In the genomic region with DNA sequence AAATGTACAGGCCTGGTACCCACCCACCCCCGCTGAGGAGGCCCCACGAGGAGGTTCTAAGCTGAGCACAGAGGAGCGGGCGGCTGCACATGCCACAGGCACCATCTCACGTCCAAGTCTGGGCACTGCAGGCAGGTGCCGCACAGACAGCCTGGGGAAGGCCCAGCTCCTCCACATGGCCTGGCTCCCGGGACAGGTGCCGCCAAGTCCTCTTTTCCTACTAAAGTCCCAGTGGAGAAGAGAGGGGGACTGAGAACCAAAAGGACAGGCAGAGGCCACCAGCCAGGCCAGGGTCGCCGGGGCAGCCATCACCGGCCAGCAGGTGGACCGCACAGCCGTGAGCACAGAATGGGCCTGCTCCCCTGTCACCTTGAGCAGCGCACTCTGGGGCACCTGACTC, we compare ENCODE assay signal across 30 cellular contexts.
A peak's percentile ranks its signal among the peaks of the same experiment; 100 is the strongest.
DNase-seq lines count a peak whose midpoint lies in the region; ATAC-seq and TF ChIP-seq lines count a peak whose summit lies in the region.
"Had no signal": no experiment of that assay in that cellular context is flagged by ENCODE, and none has a peak within 500 bp of the region (broad histone marks: within the 10 kb centered on the region; RNA-seq: fewer than 3 reads in every experiment).

No MANE protein-coding gene starts in this region.

- H3K36me3 Mint-ChIP-seq in brain = peaks cover 19% of the 10 kb centered on the region

- intact Hi-C loops in right cardiac atrium (cut with DNase I) = no loop called here
- intact Hi-C loops in left ventricle myocardium superior (cut with micrococcal nuclease) = no loop called here

- H3K27me3 ChIP-seq in right cardiac atrium (ENCODE audit: control insufficient read depth, insufficient read depth) = no peaks in the 10 kb centered on the region
- H3K27me3 ChIP-seq: cardiac muscle cell, ovary, right atrium auricular region, thyroid gland, vagina had no signal

- no peaks in the 10 kb centered on the region for H3K9me3 ChIP-seq in right cardiac atrium (ENCODE audit: control insufficient read depth, low read length)
- H3K9me3 ChIP-seq: A549, lower lobe of right lung, mucosa of descending colon, ovary, right atrium auricular region, thyroid gland, vagina had no signal

- TF ChIP-seq CTCF in brain (conservative IDR thresholded peaks at IDR 0.05) = no peak

- no peaks in the 10 kb centered on the region for H3K9me3 Mint-ChIP-seq in brain
- H3K9me3 Mint-ChIP-seq: activated CD4-positive, alpha-beta memory T cell treated with anti-CD3 and anti-CD28 coated beads, Interleukin-2, amount 10 ng/mL, durations not matched to agents 7 days and 5 days; nephron; stimulated activated naive CD8-positive, alpha-beta T cell treated with anti-CD3 and anti-CD28 coated beads, Interleukin-15, amount 100 ng/mL, for 72 hours had no signal

- H3K4me1 Mint-ChIP-seq in brain = peaks cover 68% of the 10 kb centered on the region

- no peaks in the 10 kb centered on the region for H3K27me3 Mint-ChIP-seq in brain
- H3K27me3 Mint-ChIP-seq: activated CD4-positive, alpha-beta memory T cell treated with anti-CD3 and anti-CD28 coated beads, Interleukin-2, amount 10 ng/mL, durations not matched to agents 7 days and 5 days; stimulated activated naive CD8-positive, alpha-beta T cell treated with anti-CD3 and anti-CD28 coated beads, Interleukin-15, amount 100 ng/mL, for 72 hours had no signal

- H3K4me1 ChIP-seq in right cardiac atrium (ENCODE audit: control insufficient read depth, insufficient read depth, low read length) = no peaks in the 10 kb centered on the region
- H3K4me1 ChIP-seq: A549, lower lobe of right lung, right atrium auricular region, thyroid gland, vagina had no signal

- H3K27ac Mint-ChIP-seq in brain = peak overlapping the region in 4 of 5 experiments; percentile 70 to 96 (median 92)
- H3K27ac Mint-ChIP-seq: activated CD4-positive, alpha-beta memory T cell treated with anti-CD3 and anti-CD28 coated beads, Interleukin-2, amount 10 ng/mL, durations not matched to agents 7 days and 5 days; nephron had no signal

- ATAC-seq in right cardiac atrium (no peak), left ventricle myocardium superior (no peak), HG03108 (IDR thresholded peaks at IDR 0.05; ENCODE audit: unreplicated experiment) (no peak), HG03432 (IDR thresholded peaks at IDR 0.05; ENCODE audit: unreplicated experiment) (no peak)
- ATAC-seq: esophagus mucosa; HCT116; lower lobe of right lung; mucosa of descending colon; stimulated activated naive CD8-positive, alpha-beta T cell treated with anti-CD3 and anti-CD28 coated beads, Interleukin-15, amount 100 ng/mL, for 72 hours had no signal

- no peak overlapping the region for H3K4me3 ChIP-seq in right cardiac atrium (ENCODE audit: low read length)
- H3K4me3 ChIP-seq: A549, cardiac muscle cell, lower lobe of right lung, mucosa of descending colon, ovary, right atrium auricular region, smooth muscle cell, thyroid gland, vagina had no signal

- DNase-seq in right cardiac atrium (peak in 2 of 3 donors; percentile 28 to 37), left ventricle myocardium superior (no peak), medulla oblongata (ENCODE audit: extremely low spot score) (peak; percentile 62), NCI-H510A treated with DMSO at 0.1 percent for 48 hours (lab: John Stamatoyannopoulos, UW) (no peak), DMS53 (lab: John Stamatoyannopoulos, UW) (no peak)
- DNase-seq: activated CD4-positive, alpha-beta memory T cell treated with anti-CD3 and anti-CD28 coated beads, Interleukin-2, amount 10 ng/mL, durations not matched to agents 7 days and 5 days; activated CD8-positive, alpha-beta memory T cell treated with anti-CD3 and anti-CD28 coated beads, Interleukin-2, amount 50 U/mL, for 4 hours; activated naive CD4-positive, alpha-beta T cell treated with anti-CD3 and anti-CD28 coated beads, Interleukin-2, amount 50 U/mL, for 16 hours; AML-193; cortex of kidney; Karpas-422; lower lobe of right lung; NCI-H1436; NCI-H345; ovary; SHP77 treated with DMSO at 0.1 percent for 48 hours; stimulated activated naive CD8-positive, alpha-beta T cell treated with anti-CD3 and anti-CD28 coated beads, Interleukin-15, amount 100 ng/mL, for 72 hours; thyroid gland had no signal

- H3K27ac ChIP-seq in right cardiac atrium (ENCODE audit: low read length) = no peak overlapping the region
- H3K27ac ChIP-seq: A549, cardiac muscle cell, lower lobe of right lung, ovary, right atrium auricular region, thyroid gland, vagina had no signal

- WGBS in right cardiac atrium = 89% methylated on average over 14 of the region's 14 CpGs

- H3K4me3 Mint-ChIP-seq in brain = no peak overlapping the region
- H3K4me3 Mint-ChIP-seq: activated CD4-positive, alpha-beta memory T cell treated with anti-CD3 and anti-CD28 coated beads, Interleukin-2, amount 10 ng/mL, durations not matched to agents 7 days and 5 days; nephron; stimulated activated naive CD8-positive, alpha-beta T cell treated with anti-CD3 and anti-CD28 coated beads, Interleukin-15, amount 100 ng/mL, for 72 hours had no signal

Comparison
In these comparisons a context has a peak if more than half of its experiments do, and no peak if none do; other contexts are left out.
1. DNase-seq: peak in right cardiac atrium (2 of 3) and medulla oblongata (single experiment); none in left ventricle myocardium superior (single experiment), NCI-H510A treated with DMSO at 0.1 percent for 48 hours (single experiment) and DMS53 (single experiment).